ENCODE assay signal across 24 cellular contexts in the genomic region with DNA sequence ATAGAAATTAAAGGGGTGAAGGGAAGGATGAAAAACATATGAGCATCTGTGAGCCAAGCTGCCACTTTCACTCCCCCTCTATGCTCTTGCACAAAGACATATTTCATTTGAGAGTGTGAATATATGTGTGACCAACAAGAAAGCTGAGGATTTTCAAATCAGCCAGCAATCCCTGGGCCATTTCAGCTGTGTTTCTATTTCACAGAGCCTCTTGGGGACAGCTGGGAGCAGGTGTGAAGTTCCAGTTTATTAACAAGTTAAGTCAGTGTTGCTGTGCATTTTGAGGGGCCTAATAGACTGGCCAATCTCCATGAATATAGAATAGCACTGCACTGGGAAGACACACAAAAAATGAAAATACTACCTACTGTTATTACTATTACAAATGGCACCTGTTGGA.
A peak's percentile ranks its signal among the peaks of the same experiment; 100 is the strongest.
DNase-seq lines count a peak whose midpoint lies in the region; FAIRE-seq and TF ChIP-seq lines count a peak whose summit lies in the region.
"Had no signal": no experiment of that assay in that cellular context is flagged by ENCODE, and none has a peak within 500 bp of the region (broad histone marks: within the 10 kb centered on the region; RNA-seq: fewer than 3 reads in every experiment).

No MANE protein-coding gene starts in this region.

- intact Hi-C loops in spleen (cut with DNase I; ENCODE audit: low total_unique reads): no loop called here

- H3K4ac ChIP-seq in neuronal stem cell (ENCODE audit: low read length): no peak overlapping the region

- no peak overlapping the region for H4K91ac ChIP-seq in neuronal stem cell (ENCODE audit: low read depth, low read length, poor library complexity)

- H3K18ac ChIP-seq in neuronal stem cell (ENCODE audit: low read length): no peak overlapping the region

- no peak overlapping the region for H2AK5ac ChIP-seq in neuronal stem cell (ENCODE audit: low read depth, low read length)

- peaks cover 4% of the 10 kb centered on the region for H3K27me3 Mint-ChIP-seq in brain
- H3K27me3 Mint-ChIP-seq: CD4-positive, CD25-positive, alpha-beta regulatory T cell had no signal

- H3K23ac ChIP-seq in neuronal stem cell (ENCODE audit: low read depth, low read length, poor library complexity): no peak overlapping the region

- H2BK120ac ChIP-seq in neuronal stem cell (ENCODE audit: low read depth, low read length): no peak overlapping the region

- H3K4me1 ChIP-seq in neuronal stem cell (ENCODE audit: control insufficient read depth in 2 of 2, insufficient read depth in 1 of 2, low read depth in 1 of 2, low read length in 2 of 2) (peaks cover 4 to 5% of the 10 kb centered on the region in 2 donors), Peyer's patch (no peaks in the 10 kb centered on the region), spleen (no peaks in the 10 kb centered on the region)
- H3K4me1 ChIP-seq: A549, BLaER1, Caco-2, HAP-1 had no signal

- no peak overlapping the region for H2BK15ac ChIP-seq in neuronal stem cell (ENCODE audit: low read length)

- H3K27ac ChIP-seq in neuronal stem cell (replicated peaks; ENCODE audit: low read length): no peak overlapping the region
- no peak overlapping the region for H3K27ac ChIP-seq in Peyer's patch
- H3K27ac ChIP-seq in spleen: no peak overlapping the region
- H3K27ac ChIP-seq: A549, BLaER1, C4-2B had no signal

- H3K14ac ChIP-seq in neuronal stem cell (ENCODE audit: low read length): no peak overlapping the region

- no peak overlapping the region for H3K9ac ChIP-seq in neuronal stem cell (ENCODE audit: low read depth, low read length, poor library complexity)
- H3K9ac ChIP-seq: BLaER1 had no signal

- FAIRE-seq in GM12892 (lab: Jason Lieb, UNC): peak; percentile 24
- FAIRE-seq: A549, GM19239, H54 had no signal

- TF ChIP-seq POLR2A in GM12892 (IDR thresholded peaks at IDR 0.05; ENCODE audit: low read depth, low read length): no peak
- no peak for TF ChIP-seq POLR2A in Peyer's patch (IDR thresholded peaks at IDR 0.05)
- TF ChIP-seq POLR2A in spleen (IDR thresholded peaks at IDR 0.05): no peak

- no peaks in the 10 kb centered on the region for H3K36me3 ChIP-seq in neuronal stem cell (replicated peaks in 1 of 2; ENCODE audit: control insufficient read depth in 2 of 2, insufficient read depth in 2 of 2, low read length in 2 of 2)
- H3K36me3 ChIP-seq in Peyer's patch: no peaks in the 10 kb centered on the region
- no peaks in the 10 kb centered on the region for H3K36me3 ChIP-seq in spleen
- H3K36me3 ChIP-seq: BLaER1, HAP-1 had no signal

- peaks cover 49% of the 10 kb centered on the region for H3K4me1 Mint-ChIP-seq in brain
- H3K4me1 Mint-ChIP-seq: CD4-positive, CD25-positive, alpha-beta regulatory T cell had no signal

- H3K9me3 ChIP-seq in neuronal stem cell (replicated peaks in 1 of 2; ENCODE audit: control insufficient read depth in 2 of 2, insufficient read depth in 1 of 2, low read depth in 1 of 2, low read length in 2 of 2) (no peaks in the 10 kb centered on the region), Peyer's patch (no peaks in the 10 kb centered on the region), spleen (no peaks in the 10 kb centered on the region)
- H3K9me3 ChIP-seq: A549, BLaER1, Caco-2, HAP-1 had no signal

- no peaks in the 10 kb centered on the region for H3K79me1 ChIP-seq in neuronal stem cell (ENCODE audit: low read depth, low read length)

- no peak overlapping the region for H4K8ac ChIP-seq in neuronal stem cell (ENCODE audit: low read depth, low read length)

- DNase-seq in GM12892 (ENCODE audit: insufficient read length) (no peak), myocyte (ENCODE audit: low read depth) (peak; percentile 48), neuronal stem cell (ENCODE audit: low spot score) (no peak), iPS-NIHi11 (ENCODE audit: low spot score) (no peak), Peyer's patch (no peak), spleen (no peak), T-helper 9 cell (no peak)
- DNase-seq: 8988T; ACHN; AML-193; Caco-2; CD4-positive, CD25-positive, alpha-beta regulatory T cell; CD8-positive, alpha-beta T cell; DMS153; DND-41; GOT3; HFFc6 had no signal

- H3K36me3 Mint-ChIP-seq in brain: no peaks in the 10 kb centered on the region
- H3K36me3 Mint-ChIP-seq: CD4-positive, CD25-positive, alpha-beta regulatory T cell; CD8-positive, alpha-beta T cell had no signal

- H3K4me3 ChIP-seq in neuronal stem cell (ENCODE audit: low read length in 2 of 2): no peak overlapping the region
- no peak overlapping the region for H3K4me3 ChIP-seq in Peyer's patch
- no peak overlapping the region for H3K4me3 ChIP-seq in spleen
- H3K4me3 ChIP-seq: A549, BLaER1, HAP-1 had no signal

- TF ChIP-seq CTCF in brain (conservative IDR thresholded peaks at IDR 0.05) (no peak), Peyer's patch (IDR thresholded peaks at IDR 0.05) (no peak), spleen (IDR thresholded peaks at IDR 0.05 in 8 of 11, conservative IDR thresholded peaks at IDR 0.05 in 3 of 11) (no peak)

- H3K27ac Mint-ChIP-seq in brain: peak overlapping the region in 3 of 5 experiments; percentile 29 to 85 (median 36)
- H3K27ac Mint-ChIP-seq: CD4-positive, CD25-positive, alpha-beta regulatory T cell; CD8-positive, alpha-beta T cell; HFFc6 had no signal

- H2AFZ ChIP-seq in neuronal stem cell (ENCODE audit: low read length): peak overlapping the region; percentile 2

- H2BK12ac ChIP-seq in neuronal stem cell (ENCODE audit: low read length): no peak overlapping the region

- no peak overlapping the region for H3K4me3 Mint-ChIP-seq in brain
- H3K4me3 Mint-ChIP-seq: CD4-positive, CD25-positive, alpha-beta regulatory T cell; CD8-positive, alpha-beta T cell; HFFc6 had no signal

- no peak overlapping the region for H3K4me2 ChIP-seq in neuronal stem cell (ENCODE audit: insufficient read depth, low read length, poor library complexity, severe bottlenecking)
- H3K4me2 ChIP-seq: A549, BLaER1 had no signal

- no peak overlapping the region for H2BK5ac ChIP-seq in neuronal stem cell (ENCODE audit: low read length)

- no peaks in the 10 kb centered on the region for H3K9me3 Mint-ChIP-seq in brain
- H3K9me3 Mint-ChIP-seq: CD8-positive, alpha-beta T cell; HFFc6 had no signal

- H3K27me3 ChIP-seq in neuronal stem cell (ENCODE audit: control insufficient read depth in 3 of 3, insufficient read depth in 3 of 3, low read depth in 1 of 3, low read length in 3 of 3) (no peaks in the 10 kb centered on the region), Peyer's patch (no peaks in the 10 kb centered on the region), spleen (replicated peaks in 1 of 7) (no peaks in the 10 kb centered on the region)
- H3K27me3 ChIP-seq: BLaER1 had no signal
